Comparison of ENCODE assay signal across 9 cellular contexts in genomic region chr2:218223046-218223445, GRCh38. TPM values are rescaled to one million over a fixed set of nuclear protein-coding genes. Genes with fewer than 3 reads are reported as not detected.
A peak's percentile ranks its signal among the peaks of the same experiment; 100 is the strongest.
DNase-seq lines count a peak whose midpoint lies in the region; ATAC-seq, FAIRE-seq and TF ChIP-seq lines count a peak whose summit lies in the region.
"Had no signal": no experiment of that assay in that cellular context is flagged by ENCODE, and none has a peak within 500 bp of the region (broad histone marks: within the 10 kb centered on the region; RNA-seq: fewer than 3 reads in every experiment).

No MANE protein-coding gene starts in this region.

- no peak overlapping the region for H3K4me3 ChIP-seq in bronchial epithelial cell (ENCODE audit: low read depth, low read length)
- no peak overlapping the region for H3K4me3 ChIP-seq in gastrocnemius medialis

- H3K27me3 ChIP-seq in bronchial epithelial cell (ENCODE audit: control insufficient read depth, insufficient read depth, low read length) (no peaks in the 10 kb centered on the region), gastrocnemius medialis (no peaks in the 10 kb centered on the region)

- H3K4me1 ChIP-seq in gastrocnemius medialis, result peaks cover 66 to 73% of the 10 kb centered on the region in 2 donors

- FAIRE-seq in GM12892 (lab: Jason Lieb, UNC) (no peak), bronchial epithelial cell (lab: Jason Lieb, UNC) (no peak)

- ATAC-seq in gastrocnemius medialis, result no peak
- ATAC-seq in GM21526 (IDR thresholded peaks at IDR 0.05; ENCODE audit: low FRiP score, unreplicated experiment), result no peak

- intact Hi-C loops in gastrocnemius medialis (cut with DNase I; ENCODE audit: low total_unique reads), result no loop called here

- no peak for TF ChIP-seq CTCF in bronchial epithelial cell (IDR thresholded peaks at IDR 0.05; ENCODE audit: insufficient read depth, low read length, severe bottlenecking)
- no peak for TF ChIP-seq CTCF in gastrocnemius medialis (IDR thresholded peaks at IDR 0.05 in 4 of 5, conservative IDR thresholded peaks at IDR 0.05 in 1 of 5)

- in situ Hi-C loops in gastrocnemius medialis (cut with MboI; ENCODE audit: low sequenced_read_pairs in 4 of 4), result no loop called here

- DNase-seq in GM12892 (ENCODE audit: insufficient read length), result no peak
- DNase-seq in NCI-H146 treated with DMSO at 0.1 percent for 48 hours (lab: John Stamatoyannopoulos, UW; ENCODE audit: unreplicated experiment), result peak; percentile 25
- peak; percentile 65 for DNase-seq in bronchial epithelial cell (ENCODE audit: low read depth)
- no peak for DNase-seq in gastrocnemius medialis
- DNase-seq in NCI-H1930 (lab: John Stamatoyannopoulos, UW), result no peak
- no peak for DNase-seq in activated CD4-positive, CD25-positive, alpha-beta regulatory T cell (lab: John Stamatoyannopoulos, UW)
- DNase-seq: NCI-H446 treated with DMSO at 0.1 percent for 48 hours, substantia nigra had no signal

- TF ChIP-seq POLR2A in GM12892 (IDR thresholded peaks at IDR 0.05; ENCODE audit: low read depth, low read length), result 0 out of 2 replicates have a peak, but pooled peaks have one; percentile 5
- TF ChIP-seq POLR2A in gastrocnemius medialis (IDR thresholded peaks at IDR 0.05), result no peak

- H3K27ac ChIP-seq in gastrocnemius medialis, result peak overlapping the region; percentile 96 to 99 (median 97)

- H3K9me3 ChIP-seq in gastrocnemius medialis, result no peaks in the 10 kb centered on the region

- H3K36me3 ChIP-seq in bronchial epithelial cell (ENCODE audit: control insufficient read depth, insufficient read depth, low read length), result peaks cover 7% of the 10 kb centered on the region
- H3K36me3 ChIP-seq in gastrocnemius medialis, result peaks cover 0 to 29% of the 10 kb centered on the region in 2 donors

RNA-seq across cellular contexts. Expression of gene ARPC2, which starts 6.1 kb away (rescaled TPM):
- 520 TPM for polyA plus RNA-seq in GM12892 (2012; ENCODE audit: missing spikeins)
- total RNA-seq in bronchial epithelial cell, result 504 and 577 TPM in 2 replicates
- total RNA-seq in gastrocnemius medialis, result 100 to 1,000 TPM; 181 to 231 (median 193) TPM

RNA-seq across cellular contexts. Expression of gene GPBAR1, which starts 37.8 kb away (rescaled TPM):
- polyA plus RNA-seq in GM12892 (2012; ENCODE audit: missing spikeins), result 0.21 TPM
- total RNA-seq in bronchial epithelial cell, result under 0.01 TPM in 1 of 2 replicates, not detected in the other
- total RNA-seq in gastrocnemius medialis, result under 1 TPM in 1 of 4 donors, not detected in 3; 0.93 TPM

RNA-seq across cellular contexts. Expression of gene AAMP, which starts 46.9 kb away (rescaled TPM):
- 57.6 TPM for polyA plus RNA-seq in GM12892 (2012; ENCODE audit: missing spikeins)
- total RNA-seq in bronchial epithelial cell (205 and 229 TPM in 2 replicates), gastrocnemius medialis (100 to 1,000 TPM in 1 of 4 donors, 10 to 100 TPM in 3; 87.1 to 134 (median 96.0) TPM)

RNA-seq across cellular contexts. Expression of gene PNKD, which starts 47.3 kb away (rescaled TPM):
- polyA plus RNA-seq in GM12892 (2012; ENCODE audit: missing spikeins), result 41.8 TPM
- 10.3 and 16.8 TPM in 2 replicates for total RNA-seq in bronchial epithelial cell
- 10 to 100 TPM; 20.1 to 35.8 (median 31.9) TPM for total RNA-seq in gastrocnemius medialis

RNA-seq across cellular contexts. Expression of gene CXCR1, which starts 56.3 kb away (rescaled TPM):
- not detected for polyA plus RNA-seq in GM12892 (2012; ENCODE audit: missing spikeins)
- total RNA-seq in bronchial epithelial cell, result not detected in 2 replicates
- total RNA-seq in gastrocnemius medialis, result under 1 TPM in 3 of 4 donors, not detected in 1; 0.41 to 0.55 (median 0.53) TPM

Comparison
In these comparisons a context has a peak if more than half of its experiments do, and no peak if none do; other contexts are left out.
1. DNase-seq: peak in NCI-H146 treated with DMSO at 0.1 percent for 48 hours (single experiment) and bronchial epithelial cell (single experiment); none in GM12892 (single experiment), gastrocnemius medialis (0 of 2), NCI-H1930 (0 of 2) and activated CD4-positive, CD25-positive, alpha-beta regulatory T cell (0 of 4).